8 cellular contexts compared by ENCODE assay signal in the genomic region with DNA sequence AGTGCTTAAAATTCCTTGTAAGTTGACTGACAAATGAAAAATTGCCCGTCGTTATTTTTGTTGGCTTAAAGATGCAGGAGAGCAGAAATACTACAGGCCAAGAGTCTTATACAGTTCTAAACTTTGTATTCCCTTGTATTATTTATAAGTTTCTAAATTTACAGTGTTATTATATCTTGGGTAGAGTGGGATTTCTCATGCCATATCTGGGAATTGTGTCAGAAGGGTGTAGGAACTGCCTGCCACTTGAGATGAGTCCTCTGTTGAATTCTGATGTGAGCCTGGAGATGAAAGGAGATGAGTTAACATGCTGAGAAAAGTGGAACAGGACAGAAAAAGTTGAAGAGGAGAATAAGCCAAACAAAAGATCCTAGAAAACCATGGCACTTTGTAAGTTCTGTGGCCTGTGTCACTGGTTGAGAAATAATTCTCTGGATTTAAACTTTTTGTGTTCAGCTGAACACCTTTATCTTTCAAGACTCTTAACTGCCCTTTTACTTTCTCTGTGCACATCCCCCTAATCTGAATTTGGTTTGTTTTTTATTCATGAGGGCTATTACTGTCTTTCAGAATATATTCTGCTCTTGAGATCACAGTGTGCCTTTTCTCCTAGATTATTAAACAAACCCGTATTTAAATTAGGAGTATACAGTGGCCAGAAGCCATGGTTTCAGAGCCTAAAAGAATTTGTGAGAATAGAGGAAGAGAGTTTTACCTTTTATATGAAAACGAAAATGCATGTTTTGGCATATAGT. TPM values are rescaled to one million over a fixed set of nuclear protein-coding genes. Genes with fewer than 3 reads are reported as not detected.
A peak's percentile ranks its signal among the peaks of the same experiment; 100 is the strongest.
DNase-seq lines count a peak whose midpoint lies in the region; ATAC-seq and TF ChIP-seq lines count a peak whose summit lies in the region.

No MANE protein-coding gene starts in this region.

- peak overlapping the region; percentile 95 for H3K9ac ChIP-seq in skeletal muscle satellite cell (ENCODE audit: low read depth, low read length)

- peak overlapping the region in 3 of 4 donors; percentile 95 to 96 (median 95) for H3K27ac ChIP-seq in gastroesophageal sphincter

- H3K4me3 ChIP-seq in GM12875 (ENCODE audit: low read depth, low read length) (peak overlapping the region; percentile 77), gastroesophageal sphincter (peak overlapping the region; percentile 73 to 83), skeletal muscle satellite cell (ENCODE audit: low read length) (peak overlapping the region; percentile 80)

- H3K27me3 ChIP-seq in gastroesophageal sphincter (no peaks in the 10 kb centered on the region), skeletal muscle satellite cell (ENCODE audit: control insufficient read depth, insufficient read depth, low read length) (no peaks in the 10 kb centered on the region)

- no peak for TF ChIP-seq EP300 in gastroesophageal sphincter (IDR thresholded peaks at IDR 0.05)

- H3K4me1 ChIP-seq in gastroesophageal sphincter (peaks cover 5 to 62% (median 8%) of the 10 kb centered on the region in 3 donors), skeletal muscle satellite cell (ENCODE audit: control insufficient read depth, insufficient read depth, low read length) (peaks cover 28% of the 10 kb centered on the region)

- no peak for TF ChIP-seq CTCF in GM12875 (IDR thresholded peaks at IDR 0.05; ENCODE audit: borderline replicate concordance, insufficient read depth, low read depth, low read length)
- no peak for TF ChIP-seq CTCF in gastroesophageal sphincter (IDR thresholded peaks at IDR 0.05)
- TF ChIP-seq CTCF in GM20000 (IDR thresholded peaks at IDR 0.05; ENCODE audit: extremely low read depth, missing control alignments): no peak

- H3K9me3 ChIP-seq in gastroesophageal sphincter (no peaks in the 10 kb centered on the region), skeletal muscle satellite cell (replicated peaks; ENCODE audit: low read length) (no peaks in the 10 kb centered on the region)

- DNase-seq in RKO (ENCODE audit: low spot score) (peak; percentile 50), GM20000 (ENCODE audit: low spot score) (no peak), HUDEP-2 (lab: John Stamatoyannopoulos, UW; ENCODE audit: unreplicated experiment in 76 of 76) (no peak)
- DNase-seq in activated CD4-positive, alpha-beta T cell treated with anti-CD3 and anti-CD28 coated beads for 48 hours: no peak

- no peak for ATAC-seq in gastroesophageal sphincter
- no peak for ATAC-seq in HG02798 (IDR thresholded peaks at IDR 0.05; ENCODE audit: poor library complexity, unreplicated experiment)

- WGBS in gastroesophageal sphincter (ENCODE audit: low coverage in 1 of 2), 2 donors: 13% methylated on average over 4 of the region's 4 CpGs

- peak overlapping the region; percentile 88 for H3K4me2 ChIP-seq in skeletal muscle satellite cell (ENCODE audit: low read length)

- no peak for TF ChIP-seq POLR2A in gastroesophageal sphincter (IDR thresholded peaks at IDR 0.05)

- peaks cover 0 to 4% of the 10 kb centered on the region in 2 donors for H3K36me3 ChIP-seq in gastroesophageal sphincter
- peaks cover 7% of the 10 kb centered on the region for H3K36me3 ChIP-seq in skeletal muscle satellite cell (ENCODE audit: insufficient read depth, low read length)

RNA-seq across cellular contexts. Expression of gene DESI2, which starts 1.5 kb away (rescaled TPM):
- total RNA-seq in gastroesophageal sphincter: 10 to 100 TPM; 38.5 to 56.3 (median 41.1) TPM
- total RNA-seq in skeletal muscle satellite cell (2012; rRNA removed): 32.7 and 36.9 TPM in 2 replicates
